19 cellular contexts compared by ENCODE assay signal in genomic region chr16:72427786-72428480, GRCh38.
"Had no signal": no experiment of that assay in that cellular context is flagged by ENCODE, and none has a peak within 500 bp of the region (broad histone marks: within the 10 kb centered on the region; RNA-seq: fewer than 3 reads in every experiment).

No MANE protein-coding gene starts in this region.

- ATAC-seq: activated T-cell treated with anti-CD3 and anti-CD28 coated beads, Interleukin-2, amount 50 U/mL, for 4 hours; left cardiac atrium; lower lobe of right lung; psoas muscle; T-helper 17 cell; upper lobe of right lung had no signal

- H3K4me3 Mint-ChIP-seq: activated naive CD8-positive, alpha-beta T cell; activated T-cell treated with anti-CD3 and anti-CD28 coated beads, Interleukin-2, amount 50 U/mL, for 4 hours; naive B cell; T-helper 17 cell had no signal

- DNase-seq: activated CD4-positive, alpha-beta T cell treated with anti-CD3 and anti-CD28 coated beads for 1 hour; activated CD4-positive, alpha-beta T cell treated with anti-CD3 and anti-CD28 coated beads, Interleukin-2, amount 50 U/mL, for 48 hours; activated effector memory CD4-positive, alpha-beta T cell treated with anti-CD3 and anti-CD28 coated beads, Interleukin-2, amount 50 U/mL, for 16 hours; activated T-cell treated with anti-CD3 and anti-CD28 coated beads, Interleukin-2, amount 50 U/mL, for 4 hours; erythroblast; left cardiac atrium; lower lobe of right lung; naive B cell; psoas muscle; stimulated activated CD4-positive, alpha-beta T cell treated with anti-CD3 and anti-CD28 coated beads, Interleukin-12 subunit alpha, Interleukin-12 subunit beta, amount 100 ng/mL, for 4 hours; stimulated activated CD4-positive, alpha-beta T cell treated with anti-CD3 and anti-CD28 coated beads, Interleukin-2, amount 100 ng/mL, for 48 hours; stimulated activated naive CD4-positive, alpha-beta T cell treated with Interleukin-2 at 50 U/mL for 16 hours; T-helper 17 cell; testis; upper lobe of right lung had no signal

- H3K27ac Mint-ChIP-seq: activated naive CD8-positive, alpha-beta T cell; naive B cell; T-helper 17 cell had no signal

- H3K4me1 Mint-ChIP-seq: naive B cell, T-helper 17 cell had no signal

- H3K27ac ChIP-seq: cardiac muscle cell, coronary artery, lower lobe of right lung, neutrophil, psoas muscle, testis, upper lobe of right lung had no signal

- H3K27me3 Mint-ChIP-seq: activated naive CD8-positive, alpha-beta T cell; naive B cell; T-helper 17 cell had no signal
